Comparison of ENCODE assay signal across 9 cellular contexts in genomic region chr11:20387262-20388095, GRCh38. TPM values are rescaled to one million over a fixed set of nuclear protein-coding genes. Genes with fewer than 3 reads are reported as not detected.
DNase-seq lines count a peak whose midpoint lies in the region; ATAC-seq, FAIRE-seq and TF ChIP-seq lines count a peak whose summit lies in the region.
"Had no signal": no experiment of that assay in that cellular context is flagged by ENCODE, and none has a peak within 500 bp of the region (broad histone marks: within the 10 kb centered on the region; RNA-seq: fewer than 3 reads in every experiment).

Gene PRMT3, plus strand, starts transcription at chr11:20387716. Its CDS starts 31 bp downstream, at chr11:20387747.

- TF ChIP-seq CTCF in BE2C (IDR thresholded peaks at IDR 0.05; ENCODE audit: low read depth, low read length) (no peak; the same call in 1 of the 2 replicates), kidney (IDR thresholded peaks at IDR 0.05; ENCODE audit: borderline replicate concordance, extremely low read depth, insufficient read depth) (no peak)

- H3K36me3 ChIP-seq in BE2C (no peaks in the 10 kb centered on the region), kidney (ENCODE audit: control insufficient read depth in 1 of 2, insufficient read depth in 2 of 2, low read length in 2 of 2) (no peaks in the 10 kb centered on the region)

- peak; percentile 76 for ATAC-seq in HG03442 (IDR thresholded peaks at IDR 0.05; ENCODE audit: unreplicated experiment)

- no peaks in the 10 kb centered on the region for H3K9me3 ChIP-seq in BE2C
- no peaks in the 10 kb centered on the region for H3K9me3 ChIP-seq in kidney (ENCODE audit: control insufficient read depth in 1 of 2, low read length in 2 of 2)

- H3K4me3 ChIP-seq in BE2C (ENCODE audit: low read depth, low read length) (peak within 1 kb of the TSS; percentile 76), kidney (ENCODE audit: low read length in 2 of 2) (peak within 1 kb of the TSS; percentile 75 to 94)

- DNase-seq in BE2C (peak; percentile 92), GM19239 (ENCODE audit: insufficient read length, low spot score) (peak; percentile 79), NCI-H510A (lab: John Stamatoyannopoulos, UW) (peak; percentile 87), cerebellar nuclear complex (lab: John Stamatoyannopoulos, UW) (peak; percentile 25 to 44), kidney (peak; percentile 98)
- DNase-seq in activated CD4-positive, alpha-beta T cell treated with anti-CD3 and anti-CD28 coated beads for 1 hour: peak; percentile 98
- DNase-seq in stimulated activated CD4-positive, alpha-beta T cell treated with anti-CD3 and anti-CD28 coated beads, Interleukin-15, amount 100 ng/mL, for 1 hour (ENCODE audit: low read depth in 1 of 2, low spot score in 1 of 2): peak; percentile 96 to 98

- peak; percentile 89 for FAIRE-seq in GM19239 (lab: Jason Lieb, UNC)
- no peak for FAIRE-seq in kidney (lab: Jason Lieb, UNC)
- FAIRE-seq: islet of Langerhans had no signal

- intact Hi-C loops in kidney (cut with DNase I): no loop called here

- H3K27me3 ChIP-seq in BE2C: no peaks in the 10 kb centered on the region

- H3K9ac ChIP-seq in kidney (ENCODE audit: low read length in 2 of 2): peak within 1 kb of the TSS; percentile 71 to 93

- H3K4me1 ChIP-seq in BE2C (no peaks in the 10 kb centered on the region), kidney (ENCODE audit: control insufficient read depth in 1 of 2, insufficient read depth in 1 of 2, low read depth in 1 of 2, low read length in 2 of 2) (peaks cover 8 to 10% of the 10 kb centered on the region in 2 donors)

- H3K27ac ChIP-seq in kidney (ENCODE audit: low read depth in 2 of 2, low read length in 2 of 2): peak within 1 kb of the TSS; percentile 89 to 98

RNA-seq across cellular contexts. Expression of gene PRMT3, which starts in this region (rescaled TPM):
- 36.6 TPM for polyA plus RNA-seq in BE2C (2012; ENCODE audit: insufficient read depth, insufficient read length, low read depth)
- total RNA-seq in kidney: 16.0 TPM
- 6.8 TPM for polyA plus RNA-seq in kidney (ENCODE audit: insufficient read depth, low read depth, low replicate concordance)

Comparison
In these comparisons a context has a peak if more than half of its experiments do, and no peak if none do; other contexts are left out.
1. Peak in every context shown above with its lines: DNase-seq, ATAC-seq, H3K4me3 ChIP-seq and H3K27ac ChIP-seq.
2. DNase-seq: peak in every context shown above with its lines; median percentile 98 in activated CD4-positive, alpha-beta T cell treated with anti-CD3 and anti-CD28 coated beads for 1 hour; 98 in kidney; 97 in stimulated activated CD4-positive, alpha-beta T cell treated with anti-CD3 and anti-CD28 coated beads, Interleukin-15, amount 100 ng/mL, for 1 hour; 92 in BE2C; 87 in NCI-H510A; 79 in GM19239; 34 in cerebellar nuclear complex.